In genomic region chr11:13347901-13348300, GRCh38 we compare ENCODE assay signal across 19 cellular contexts.
DNase-seq lines count a peak whose midpoint lies in the region; ATAC-seq and TF ChIP-seq lines count a peak whose summit lies in the region.
"Had no signal": no experiment of that assay in that cellular context is flagged by ENCODE, and none has a peak within 500 bp of the region (broad histone marks: within the 10 kb centered on the region; RNA-seq: fewer than 3 reads in every experiment).

No MANE protein-coding gene starts in this region.

- peaks cover 8 to 10% of the 10 kb centered on the region in 2 donors for H3K4me1 ChIP-seq in naive thymus-derived CD4-positive, alpha-beta T cell (ENCODE audit: control insufficient read depth in 2 of 2, insufficient read depth in 2 of 2, low read length in 2 of 2)
- H3K4me1 ChIP-seq: BE2C, body of pancreas had no signal

- H3K36me3 Mint-ChIP-seq in CD4-positive, alpha-beta T cell (ENCODE audit: low read depth) = peaks cover 36% of the 10 kb centered on the region
- H3K36me3 Mint-ChIP-seq in activated T-helper 1 cell treated with anti-CD3 and anti-CD28 coated beads, Interleukin-12 subunit alpha, Interleukin-12 subunit beta, Interleukin-2, Interleukin-4 antibody, amounts not matched to agents 30 ng/mL and 10 ng/mL and 1 ng/mL, durations not matched to agents 14 hours and 24 hours and 36 hours (ENCODE audit: low read depth) = peaks cover 20% of the 10 kb centered on the region
- H3K36me3 Mint-ChIP-seq in naive thymus-derived CD4-positive, alpha-beta T cell = peaks cover 3 to 16% (median 12%) of the 10 kb centered on the region in 5 donors

- H3K4me1 Mint-ChIP-seq in CD4-positive, alpha-beta T cell (ENCODE audit: low read depth) = peaks cover 44% of the 10 kb centered on the region
- peaks cover 18% of the 10 kb centered on the region for H3K4me1 Mint-ChIP-seq in activated T-helper 1 cell treated with anti-CD3 and anti-CD28 coated beads, Interleukin-12 subunit alpha, Interleukin-12 subunit beta, Interleukin-2, Interleukin-4 antibody, amounts not matched to agents 30 ng/mL and 10 ng/mL and 1 ng/mL, durations not matched to agents 14 hours and 24 hours and 36 hours (ENCODE audit: low read depth)
- peaks cover 24 to 58% (median 36%) of the 10 kb centered on the region in 7 donors for H3K4me1 Mint-ChIP-seq in naive thymus-derived CD4-positive, alpha-beta T cell

- H3K36me3 ChIP-seq in naive thymus-derived CD4-positive, alpha-beta T cell (ENCODE audit: control insufficient read depth in 2 of 3, insufficient read depth in 3 of 3, low read length in 3 of 3) = peaks cover 0 to 36% (median 3%) of the 10 kb centered on the region in 3 experiments
- H3K36me3 ChIP-seq: BE2C had no signal

- CTCF ChIA-PET in CD4-positive, alpha-beta T cell (lab: Charles Lee) = interaction anchor here (0.9 kb wide), 1 partner anchor 14 kb away, joined by 3 read pairs; no protein-coding TSS in a partner anchor
- CTCF ChIA-PET in naive thymus-derived CD4-positive, alpha-beta T cell (lab: Charles Lee) = no interaction called here

- TF ChIP-seq CTCF in CD4-positive, alpha-beta T cell (IDR thresholded peaks at IDR 0.05) = no peak

- intact Hi-C loops in CD4-positive, alpha-beta T cell (cut with DNase I, micrococcal nuclease) = no loop called here
- intact Hi-C loops in activated T-helper 1 cell treated with anti-CD3 and anti-CD28 coated beads, Interleukin-12 subunit alpha, Interleukin-12 subunit beta, Interleukin-2, Interleukin-4 antibody, amounts not matched to agents 30 ng/mL and 10 ng/mL and 1 ng/mL, durations not matched to agents 14 hours and 24 hours and 36 hours (cut with micrococcal nuclease) = no loop called here
- intact Hi-C loops in naive thymus-derived CD4-positive, alpha-beta T cell (cut with micrococcal nuclease) = loop anchor here in 1 of 2 donors (10.0 kb wide), 1 partner anchor 1013 kb away; no protein-coding TSS in a partner anchor

- no peak for ATAC-seq in CD4-positive, alpha-beta T cell (ENCODE audit: poor library complexity)
- ATAC-seq in GM18502 (IDR thresholded peaks at IDR 0.05; ENCODE audit: poor library complexity, unreplicated experiment) (peak; percentile 1), HG03159 (IDR thresholded peaks at IDR 0.05; ENCODE audit: unreplicated experiment) (no peak)
- no peak for ATAC-seq in naive thymus-derived CD4-positive, alpha-beta T cell
- ATAC-seq: body of pancreas, left lobe of liver had no signal

- H3K27me3 ChIP-seq in CD4-positive, alpha-beta T cell (ENCODE audit: control insufficient read depth, insufficient read depth, low read length) = no peaks in the 10 kb centered on the region
- H3K27me3 ChIP-seq in naive thymus-derived CD4-positive, alpha-beta T cell (ENCODE audit: control insufficient read depth in 2 of 2, insufficient read depth in 2 of 2, low read length in 2 of 2) = no peaks in the 10 kb centered on the region
- H3K27me3 ChIP-seq: BE2C, body of pancreas had no signal

- H3K4me3 Mint-ChIP-seq in CD4-positive, alpha-beta T cell = no peak overlapping the region
- H3K4me3 Mint-ChIP-seq in activated T-helper 1 cell treated with anti-CD3 and anti-CD28 coated beads, Interleukin-12 subunit alpha, Interleukin-12 subunit beta, Interleukin-2, Interleukin-4 antibody, amounts not matched to agents 30 ng/mL and 10 ng/mL and 1 ng/mL, durations not matched to agents 14 hours and 24 hours and 36 hours = no peak overlapping the region
- H3K4me3 Mint-ChIP-seq in naive thymus-derived CD4-positive, alpha-beta T cell = peak overlapping the region in 2 of 10 donors; percentile 56 to 58
- H3K4me3 Mint-ChIP-seq: H9 had no signal

- no peaks in the 10 kb centered on the region for H3K9me3 Mint-ChIP-seq in CD4-positive, alpha-beta T cell
- H3K9me3 Mint-ChIP-seq in activated T-helper 1 cell treated with anti-CD3 and anti-CD28 coated beads, Interleukin-12 subunit alpha, Interleukin-12 subunit beta, Interleukin-2, Interleukin-4 antibody, amounts not matched to agents 30 ng/mL and 10 ng/mL and 1 ng/mL, durations not matched to agents 14 hours and 24 hours and 36 hours = no peaks in the 10 kb centered on the region
- no peaks in the 10 kb centered on the region for H3K9me3 Mint-ChIP-seq in naive thymus-derived CD4-positive, alpha-beta T cell
- H3K9me3 Mint-ChIP-seq: H9 had no signal

- H3K27ac Mint-ChIP-seq in CD4-positive, alpha-beta T cell = peak overlapping the region; percentile 50
- peak overlapping the region; percentile 53 for H3K27ac Mint-ChIP-seq in activated T-helper 1 cell treated with anti-CD3 and anti-CD28 coated beads, Interleukin-12 subunit alpha, Interleukin-12 subunit beta, Interleukin-2, Interleukin-4 antibody, amounts not matched to agents 30 ng/mL and 10 ng/mL and 1 ng/mL, durations not matched to agents 14 hours and 24 hours and 36 hours
- peak overlapping the region; percentile 16 to 93 (median 60) for H3K27ac Mint-ChIP-seq in naive thymus-derived CD4-positive, alpha-beta T cell

- DNase-seq in CD4-positive, alpha-beta T cell = no peak
- DNase-seq in activated T-helper 1 cell treated with anti-CD3 and anti-CD28 coated beads, Interleukin-12 subunit alpha, Interleukin-12 subunit beta, Interleukin-2, Interleukin-4 antibody, amounts not matched to agents 30 ng/mL and 10 ng/mL and 1 ng/mL, durations not matched to agents 14 hours and 24 hours and 36 hours (ENCODE audit: low spot score) = no peak
- DNase-seq in naive thymus-derived CD4-positive, alpha-beta T cell = no peak
- DNase-seq in NCI-H510A (lab: John Stamatoyannopoulos, UW) (no peak), NCI-H82 (lab: John Stamatoyannopoulos, UW) (no peak)
- DNase-seq: activated effector memory CD4-positive, alpha-beta T cell treated with anti-CD3 and anti-CD28 coated beads, Interleukin-2, amount 50 U/mL, for 16 hours; BE2C; body of pancreas; cortex of kidney; H9; NCI-H1092 treated with DMSO at 0.1 percent for 48 hours; NCI-H2107; NCI-H526 treated with DMSO at 0.1 percent for 48 hours had no signal

- H3K9me3 ChIP-seq in CD4-positive, alpha-beta T cell (ENCODE audit: control insufficient read depth, low read length) = no peaks in the 10 kb centered on the region
- H3K9me3 ChIP-seq in naive thymus-derived CD4-positive, alpha-beta T cell (ENCODE audit: control insufficient read depth in 2 of 3, low read length in 3 of 3) = no peaks in the 10 kb centered on the region
- H3K9me3 ChIP-seq: BE2C, body of pancreas, thoracic aorta had no signal

- POLR2A ChIA-PET in CD4-positive, alpha-beta T cell (lab: Charles Lee) = no interaction called here
- POLR2A ChIA-PET in naive thymus-derived CD4-positive, alpha-beta T cell (lab: Charles Lee) = no interaction called here

- H3K27ac ChIP-seq in CD4-positive, alpha-beta T cell (ENCODE audit: low read depth, low read length) = no peak overlapping the region
- no peak overlapping the region for H3K27ac ChIP-seq in naive thymus-derived CD4-positive, alpha-beta T cell (ENCODE audit: low read depth, low read length)
- H3K27ac ChIP-seq: body of pancreas, epithelial cell of prostate, KMS-11, thoracic aorta had no signal

- H3K27me3 Mint-ChIP-seq in CD4-positive, alpha-beta T cell = no peaks in the 10 kb centered on the region
- no peaks in the 10 kb centered on the region for H3K27me3 Mint-ChIP-seq in activated T-helper 1 cell treated with anti-CD3 and anti-CD28 coated beads, Interleukin-12 subunit alpha, Interleukin-12 subunit beta, Interleukin-2, Interleukin-4 antibody, amounts not matched to agents 30 ng/mL and 10 ng/mL and 1 ng/mL, durations not matched to agents 14 hours and 24 hours and 36 hours (ENCODE audit: insufficient read depth)
- H3K27me3 Mint-ChIP-seq in naive thymus-derived CD4-positive, alpha-beta T cell = no peaks in the 10 kb centered on the region

- no peak overlapping the region for H3K4me3 ChIP-seq in naive thymus-derived CD4-positive, alpha-beta T cell (ENCODE audit: low read length)
- H3K4me3 ChIP-seq: body of pancreas, thoracic aorta had no signal
